8 cellular contexts compared by ENCODE assay signal in the genomic region with DNA sequence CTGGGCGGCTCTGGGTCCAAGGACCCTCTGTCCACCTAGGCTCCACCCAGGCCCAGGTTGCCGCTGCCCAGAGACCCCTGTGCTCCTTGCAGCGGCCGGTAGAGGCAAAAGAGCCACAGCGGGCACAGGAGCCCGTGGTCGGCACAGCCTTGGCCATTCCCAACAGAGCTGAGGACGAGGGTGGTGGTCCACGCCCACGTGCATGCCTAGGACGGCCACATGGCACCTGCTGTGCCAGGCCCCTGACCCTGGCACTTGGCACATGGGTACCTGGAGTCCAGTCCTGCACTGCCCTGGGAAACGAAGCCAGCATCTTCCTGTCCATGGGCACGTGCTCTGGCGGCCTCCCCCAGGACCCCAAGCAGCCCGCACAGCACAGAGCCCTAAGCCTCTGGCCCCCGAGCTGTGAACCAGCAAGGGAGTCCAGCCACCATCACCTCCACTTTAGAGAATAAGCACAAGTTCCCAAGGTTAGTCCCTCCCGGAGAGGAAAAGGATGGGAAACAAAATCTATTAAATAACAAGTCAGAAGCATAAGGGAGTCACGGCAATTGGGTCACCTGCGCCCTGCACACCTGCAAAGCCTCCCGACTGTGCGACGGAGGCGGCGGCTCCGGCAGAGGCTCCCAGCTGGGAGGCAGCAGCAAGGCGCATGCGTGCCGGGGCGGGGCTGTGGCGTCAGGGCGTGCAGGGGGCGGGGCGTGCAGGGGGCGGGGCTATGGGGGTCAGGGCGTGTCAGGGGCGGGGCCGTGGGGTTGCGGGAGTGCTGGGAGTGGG. TPM values are rescaled to one million over a fixed set of nuclear protein-coding genes. Genes with fewer than 3 reads are reported as not detected.
DNase-seq lines count a peak whose midpoint lies in the region; ATAC-seq and TF ChIP-seq lines count a peak whose summit lies in the region.

No MANE protein-coding gene starts in this region.

- H2AK5ac ChIP-seq in neuronal stem cell (ENCODE audit: low read depth, low read length) = peak overlapping the region; percentile 84

- no peaks in the 10 kb centered on the region for H3K9me3 Mint-ChIP-seq in CD8-positive, alpha-beta T cell

- peak overlapping the region; percentile 58 for H3K4me2 ChIP-seq in neuronal stem cell (ENCODE audit: insufficient read depth, low read length, poor library complexity, severe bottlenecking)

- no peaks in the 10 kb centered on the region for H3K4me1 Mint-ChIP-seq in CD8-positive, alpha-beta T cell (ENCODE audit: low read depth)

- in situ Hi-C loops in KBM-7 (cut with MboI; ENCODE audit: low pct_unique_long_range_greater_than_20kb, low sequenced_read_pairs) = no loop called here

- H2AFZ ChIP-seq in neuronal stem cell (ENCODE audit: low read length) = peak overlapping the region; percentile 74

- peak overlapping the region; percentile 44 for H3K23ac ChIP-seq in neuronal stem cell (ENCODE audit: low read depth, low read length, poor library complexity)

- H2BK12ac ChIP-seq in neuronal stem cell (ENCODE audit: low read length) = no peak overlapping the region

- H2BK120ac ChIP-seq in neuronal stem cell (ENCODE audit: low read depth, low read length) = no peak overlapping the region

- peak overlapping the region; percentile 4 for H2BK5ac ChIP-seq in neuronal stem cell (ENCODE audit: low read length)

- H4K91ac ChIP-seq in neuronal stem cell (ENCODE audit: low read depth, low read length, poor library complexity) = peak overlapping the region; percentile 38

- DNase-seq in CD8-positive, alpha-beta T cell = peak in 5 of 7 experiments; percentile 47 to 71 (median 62)
- DNase-seq in KBM-7 = peak; percentile 35
- peak; percentile 20 to 61 for DNase-seq in activated CD4-positive, alpha-beta T cell treated with anti-CD3 and anti-CD28 coated beads for 24 hours (ENCODE audit: low read depth in 2 of 2)
- peak; percentile 54 for DNase-seq in effector CD8-positive, alpha-beta T cell (lab: John Stamatoyannopoulos, UW)
- peak; percentile 36 for DNase-seq in neuronal stem cell (ENCODE audit: low spot score)
- no peak for DNase-seq in COLO668 (lab: John Stamatoyannopoulos, UW; ENCODE audit: unreplicated experiment)
- DNase-seq in SKM-1 (lab: John Stamatoyannopoulos, UW; ENCODE audit: unreplicated experiment) = no peak

- intact Hi-C loops in CD8-positive, alpha-beta T cell (cut with DNase I, micrococcal nuclease) = no loop called here

- no peaks in the 10 kb centered on the region for H3K4me1 ChIP-seq in CD8-positive, alpha-beta T cell (ENCODE audit: insufficient read depth, low read length)
- H3K4me1 ChIP-seq in neuronal stem cell (ENCODE audit: control insufficient read depth in 2 of 2, insufficient read depth in 1 of 2, low read depth in 1 of 2, low read length in 2 of 2) = peaks cover 0 to 27% of the 10 kb centered on the region in 2 donors

- CTCF ChIA-PET in CD8-positive, alpha-beta T cell (lab: Charles Lee) = no interaction called here

- no peaks in the 10 kb centered on the region for H3K27me3 Mint-ChIP-seq in CD8-positive, alpha-beta T cell (ENCODE audit: low read depth)

- H3K4ac ChIP-seq in neuronal stem cell (ENCODE audit: low read length) = no peak overlapping the region

- H3K27ac ChIP-seq in CD8-positive, alpha-beta T cell (ENCODE audit: low read depth, low read length) = no peak overlapping the region
- H3K27ac ChIP-seq in neuronal stem cell (replicated peaks; ENCODE audit: low read length) = no peak overlapping the region

- H3K18ac ChIP-seq in neuronal stem cell (ENCODE audit: low read length) = peak overlapping the region; percentile 20

- no peaks in the 10 kb centered on the region for H3K36me3 ChIP-seq in CD8-positive, alpha-beta T cell (ENCODE audit: insufficient read depth, low read length)
- H3K36me3 ChIP-seq in neuronal stem cell (replicated peaks in 1 of 2; ENCODE audit: control insufficient read depth in 2 of 2, insufficient read depth in 2 of 2, low read length in 2 of 2) = no peaks in the 10 kb centered on the region

- H3K4me3 ChIP-seq in CD8-positive, alpha-beta T cell (ENCODE audit: low read depth, low read length) = peak overlapping the region; percentile 19
- H3K4me3 ChIP-seq in neuronal stem cell (ENCODE audit: low read length in 2 of 2) = peak overlapping the region; percentile 40 to 73

- no peak overlapping the region for H3K27ac Mint-ChIP-seq in CD8-positive, alpha-beta T cell

- no peak overlapping the region for H3K14ac ChIP-seq in neuronal stem cell (ENCODE audit: low read length)

- peak overlapping the region; percentile 58 for H3K4me3 Mint-ChIP-seq in CD8-positive, alpha-beta T cell

- WGBS in neuronal stem cell (ENCODE audit: extremely low coverage in 2 of 2, insufficient read length in 2 of 2, insufficient replicate concordance in 1 of 2), 2 donors = no CpG with 5 or more reads among the region's 38 CpGs

- peak overlapping the region; percentile 100 for H2BK15ac ChIP-seq in neuronal stem cell (ENCODE audit: low read length)

- H3K36me3 Mint-ChIP-seq in CD8-positive, alpha-beta T cell = no peaks in the 10 kb centered on the region

- no peaks in the 10 kb centered on the region for H3K9me3 ChIP-seq in CD8-positive, alpha-beta T cell (ENCODE audit: low read length)
- H3K9me3 ChIP-seq in neuronal stem cell (replicated peaks in 1 of 2; ENCODE audit: control insufficient read depth in 2 of 2, insufficient read depth in 1 of 2, low read depth in 1 of 2, low read length in 2 of 2) = no peaks in the 10 kb centered on the region

- H3K79me1 ChIP-seq in neuronal stem cell (ENCODE audit: low read depth, low read length) = peaks cover 4% of the 10 kb centered on the region

- no peaks in the 10 kb centered on the region for H3K27me3 ChIP-seq in CD8-positive, alpha-beta T cell (ENCODE audit: insufficient read depth, low read length)
- H3K27me3 ChIP-seq in neuronal stem cell (ENCODE audit: control insufficient read depth in 3 of 3, insufficient read depth in 3 of 3, low read depth in 1 of 3, low read length in 3 of 3) = peaks cover 0 to 5% (median 0%) of the 10 kb centered on the region in 3 experiments

- POLR2A ChIA-PET in CD8-positive, alpha-beta T cell (lab: Charles Lee) = no interaction called here

- no peak for TF ChIP-seq CTCF in CD8-positive, alpha-beta T cell (IDR thresholded peaks at IDR 0.05)

- no peak overlapping the region for H4K8ac ChIP-seq in neuronal stem cell (ENCODE audit: low read depth, low read length)

- H3K9ac ChIP-seq in neuronal stem cell (ENCODE audit: low read depth, low read length, poor library complexity) = peak overlapping the region; percentile 86

- peak; percentile 81 for ATAC-seq in CD8-positive, alpha-beta T cell
- ATAC-seq in GM18519 (IDR thresholded peaks at IDR 0.05; ENCODE audit: low FRiP score, unreplicated experiment) = no peak

RNA-seq across cellular contexts. Expression of a gene that starts 59.1 kb away (rescaled TPM):
- 1 to 10 TPM; 5.0 to 5.4 TPM for total RNA-seq in CD8-positive, alpha-beta T cell
- polyA plus RNA-seq in neuronal stem cell (2013, experiment 1 of 2) = 20.6 TPM
- polyA plus RNA-seq in neuronal stem cell (2013, experiment 2 of 2) = 21.2 TPM

Comparison
In these comparisons a context has a peak if more than half of its experiments do, and no peak if none do; other contexts are left out.
1. DNase-seq: peak in CD8-positive, alpha-beta T cell (5 of 7), KBM-7 (single experiment), activated CD4-positive, alpha-beta T cell treated with anti-CD3 and anti-CD28 coated beads for 24 hours (2 of 2), effector CD8-positive, alpha-beta T cell (single experiment) and neuronal stem cell (single experiment); none in COLO668 (single experiment) and SKM-1 (single experiment).